In the genomic region with DNA sequence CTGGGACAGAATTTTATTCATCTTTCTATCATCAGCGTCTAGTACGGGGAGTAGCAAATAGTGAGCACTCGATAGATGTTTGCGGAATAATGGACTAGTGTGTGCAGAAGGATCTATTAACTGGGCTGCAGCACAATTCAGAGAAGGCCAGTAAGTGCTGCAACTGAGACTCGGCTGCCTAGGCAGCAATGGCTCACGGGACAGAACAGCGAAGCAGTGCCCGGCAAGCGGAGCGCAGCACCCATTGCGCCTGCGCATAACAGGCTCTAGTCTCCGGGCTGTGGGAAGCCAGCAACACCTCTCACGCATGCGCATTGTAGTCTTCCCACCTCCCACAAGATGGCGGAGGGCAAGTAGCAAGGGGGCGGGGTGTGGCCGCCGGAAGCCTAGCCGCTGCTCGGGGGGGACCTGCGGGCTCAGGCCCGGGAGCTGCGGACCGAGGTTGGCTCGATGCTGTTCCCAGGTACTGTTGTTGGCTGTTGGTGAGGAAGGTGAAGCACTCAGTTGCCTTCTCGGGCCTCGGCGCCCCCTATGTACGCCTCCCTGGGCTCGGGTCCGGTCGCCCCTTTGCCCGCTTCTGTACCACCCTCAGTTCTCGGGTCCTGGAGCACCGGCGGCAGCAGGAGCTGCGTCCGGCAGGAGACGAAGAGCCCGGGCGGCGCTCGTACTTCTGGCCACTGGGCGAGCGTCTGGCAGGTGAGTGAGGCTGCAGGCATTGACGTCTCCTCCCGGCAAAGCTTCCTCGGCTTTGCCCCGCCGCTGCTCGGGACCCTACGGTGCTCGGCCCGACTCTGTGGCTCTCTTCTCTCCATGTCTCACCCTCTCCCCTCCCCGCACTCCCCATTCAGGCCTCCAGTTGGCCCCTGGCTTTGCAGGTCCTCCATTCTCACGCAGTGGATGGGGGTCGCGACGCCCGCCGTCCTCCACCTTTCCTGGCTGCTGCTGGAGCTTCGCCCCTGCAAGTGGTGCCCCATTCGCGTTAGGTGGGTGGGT, we compare ENCODE assay signal across 8 cellular contexts. TPM values are rescaled to one million over a fixed set of nuclear protein-coding genes. Genes with fewer than 3 reads are reported as not detected.
A peak's percentile ranks its signal among the peaks of the same experiment; 100 is the strongest.
DNase-seq lines count a peak whose midpoint lies in the region; ATAC-seq and TF ChIP-seq lines count a peak whose summit lies in the region.

No MANE protein-coding gene starts in this region.

- H3K4me1 ChIP-seq in osteoblast (ENCODE audit: insufficient read depth, low read length) (peaks cover 25% of the 10 kb centered on the region), thoracic aorta (ENCODE audit: control insufficient read depth in 1 of 2, low read depth in 2 of 2) (peaks cover 14 to 37% of the 10 kb centered on the region in 2 donors)

- ATAC-seq in HG02678 (IDR thresholded peaks at IDR 0.05; ENCODE audit: unreplicated experiment): peak; percentile 93
- ATAC-seq in activated naive CD8-positive, alpha-beta T cell treated with anti-CD3 and anti-CD28 coated beads, Interleukin-2, amount 10 ng/mL, durations not matched to agents 7 days and 5 days (ENCODE audit: low read depth): peak; percentile 95
- peak; percentile 99 for ATAC-seq in thoracic aorta (ENCODE audit: insufficient number of reproducible peaks, low FRiP score, low read depth)

- no peaks in the 10 kb centered on the region for H3K27me3 ChIP-seq in osteoblast (ENCODE audit: insufficient read depth, low read length)
- H3K27me3 ChIP-seq in thoracic aorta (replicated peaks; ENCODE audit: insufficient read depth): no peaks in the 10 kb centered on the region

- H3K9me3 ChIP-seq in osteoblast (ENCODE audit: low read depth, low read length): no peaks in the 10 kb centered on the region
- H3K9me3 ChIP-seq in thoracic aorta: no peaks in the 10 kb centered on the region

- peak overlapping the region; percentile 93 for H3K27ac Mint-ChIP-seq in activated naive CD8-positive, alpha-beta T cell treated with anti-CD3 and anti-CD28 coated beads, Interleukin-2, amount 10 ng/mL, durations not matched to agents 7 days and 5 days

- peak overlapping the region; percentile 98 for H2AFZ ChIP-seq in osteoblast (ENCODE audit: low read length)

- H3K9me3 Mint-ChIP-seq in activated naive CD8-positive, alpha-beta T cell treated with anti-CD3 and anti-CD28 coated beads, Interleukin-2, amount 10 ng/mL, durations not matched to agents 7 days and 5 days: no peaks in the 10 kb centered on the region

- POLR2A ChIA-PET in activated naive CD8-positive, alpha-beta T cell treated with anti-CD3 and anti-CD28 coated beads, Interleukin-2, amount 10 ng/mL, durations not matched to agents 7 days and 5 days (lab: Charles Lee): interaction anchor here (0.8 to 2.5 kb wide), 7 partner anchors 19 to 587 kb away, joined by 3 to 9 read pairs (median 3); a partner anchor contains a TSS

- peak overlapping the region; percentile 92 for H3K4me3 Mint-ChIP-seq in activated naive CD8-positive, alpha-beta T cell treated with anti-CD3 and anti-CD28 coated beads, Interleukin-2, amount 10 ng/mL, durations not matched to agents 7 days and 5 days

- H3K4me3 ChIP-seq in GM12865 (ENCODE audit: low read depth, low read length): peak overlapping the region; percentile 78
- peak overlapping the region; percentile 90 for H3K4me3 ChIP-seq in osteoblast (ENCODE audit: insufficient read depth, low read length)
- peak overlapping the region; percentile 80 for H3K4me3 ChIP-seq in thoracic aorta

- H3K79me2 ChIP-seq in osteoblast (ENCODE audit: insufficient read depth, low read length): peaks cover 51% of the 10 kb centered on the region

- H3K4me1 Mint-ChIP-seq in activated naive CD8-positive, alpha-beta T cell treated with anti-CD3 and anti-CD28 coated beads, Interleukin-2, amount 10 ng/mL, durations not matched to agents 7 days and 5 days: peaks cover 46% of the 10 kb centered on the region

- H4K20me1 ChIP-seq in osteoblast (ENCODE audit: insufficient read depth, low read length): peaks cover 4% of the 10 kb centered on the region

- H3K27me3 Mint-ChIP-seq in activated naive CD8-positive, alpha-beta T cell treated with anti-CD3 and anti-CD28 coated beads, Interleukin-2, amount 10 ng/mL, durations not matched to agents 7 days and 5 days: no peaks in the 10 kb centered on the region

- peaks cover 11% of the 10 kb centered on the region for H3K36me3 Mint-ChIP-seq in activated naive CD8-positive, alpha-beta T cell treated with anti-CD3 and anti-CD28 coated beads, Interleukin-2, amount 10 ng/mL, durations not matched to agents 7 days and 5 days

- DNase-seq in GM12865 (ENCODE audit: low read depth) (peak; percentile 99), NCI-H1105 treated with DMSO at 0.1 percent for 48 hours (lab: John Stamatoyannopoulos, UW) (peak; percentile 92), SKM-1 treated with dmso at 0.1 percent for 144 hours (lab: John Stamatoyannopoulos, UW; ENCODE audit: unreplicated experiment) (peak; percentile 98), head of caudate nucleus (peak; percentile 94 to 99 (median 98)), osteoblast (ENCODE audit: insufficient read length, low spot score, missing footprints) (peak; percentile 97), thoracic aorta (ENCODE audit: low spot score) (peak; percentile 92)
- peak; percentile 91 for DNase-seq in activated naive CD8-positive, alpha-beta T cell treated with anti-CD3 and anti-CD28 coated beads, Interleukin-2, amount 10 ng/mL, durations not matched to agents 7 days and 5 days

- peak overlapping the region; percentile 71 for H3K27ac ChIP-seq in osteoblast (ENCODE audit: low read depth, low read length)
- peak overlapping the region; percentile 82 to 90 for H3K27ac ChIP-seq in thoracic aorta

- TF ChIP-seq CTCF in GM12865 (IDR thresholded peaks at IDR 0.05; ENCODE audit: insufficient read depth, low read depth, low read length, missing control alignments) (no peak), osteoblast (IDR thresholded peaks at IDR 0.05; ENCODE audit: extremely low read depth, low read depth, low read length) (no peak), thoracic aorta (IDR thresholded peaks at IDR 0.05) (no peak)

- intact Hi-C loops in head of caudate nucleus (cut with DNase I): loop anchor here (5.0 kb wide), 1 partner anchor 35 kb away; no protein-coding TSS in a partner anchor

- no peaks in the 10 kb centered on the region for H3K36me3 ChIP-seq in osteoblast (ENCODE audit: insufficient read depth, low read length)
- no peaks in the 10 kb centered on the region for H3K36me3 ChIP-seq in thoracic aorta

- H3K4me2 ChIP-seq in osteoblast (ENCODE audit: insufficient read depth, low read length): peak overlapping the region; percentile 93

RNA-seq across cellular contexts. Expression of a gene that starts 30.2 kb away (rescaled TPM):
- 10 to 100 TPM; 28.6 to 33.6 TPM for total RNA-seq in activated naive CD8-positive, alpha-beta T cell treated with anti-CD3 and anti-CD28 coated beads, Interleukin-2, amount 10 ng/mL, durations not matched to agents 7 days and 5 days
- total RNA-seq in osteoblast (65.7 and 67.0 TPM in 2 replicates), thoracic aorta (10 to 100 TPM; 58.6 to 83.7 TPM)

Comparison
In these comparisons a context has a peak if more than half of its experiments do, and no peak if none do; other contexts are left out.
1. Peak in every context shown above with its lines: DNase-seq, ATAC-seq, H3K4me3 ChIP-seq and H3K27ac ChIP-seq.